ENCODE assay signal across 24 cellular contexts in the genomic region with DNA sequence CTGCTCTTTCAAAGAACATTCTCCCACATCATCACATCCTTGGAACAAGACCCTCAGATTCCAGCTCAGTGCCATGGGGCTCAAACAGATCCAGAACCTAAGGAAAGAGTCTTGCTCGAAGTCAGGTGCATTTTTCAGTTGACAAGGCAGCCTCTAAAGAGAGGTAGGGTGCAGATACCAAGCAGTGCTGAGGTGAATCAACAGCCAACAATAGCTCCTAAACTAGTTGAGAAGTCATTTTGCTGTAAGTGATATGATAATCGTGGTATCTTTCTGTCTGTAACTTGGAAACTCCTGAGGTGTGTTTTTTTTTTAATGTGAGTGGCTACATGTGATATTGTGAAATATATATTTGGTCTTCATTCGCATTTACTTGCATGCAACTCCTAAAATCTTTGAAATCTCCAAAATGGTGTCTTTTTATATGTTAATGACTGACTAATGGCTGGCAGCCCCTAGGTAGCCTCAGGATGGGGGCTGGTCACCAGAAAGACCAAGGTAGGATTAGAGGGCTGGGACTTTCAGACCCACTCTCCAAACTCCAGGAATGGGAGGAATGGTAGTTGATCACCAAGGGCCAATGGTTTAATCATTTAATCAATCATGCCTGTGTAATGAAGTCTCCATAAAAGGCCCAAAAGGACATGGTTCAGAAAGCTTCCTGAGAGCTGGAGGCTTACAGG.
DNase-seq lines count a peak whose midpoint lies in the region; ATAC-seq, FAIRE-seq and TF ChIP-seq lines count a peak whose summit lies in the region.
"Had no signal": no experiment of that assay in that cellular context is flagged by ENCODE, and none has a peak within 500 bp of the region (broad histone marks: within the 10 kb centered on the region; RNA-seq: fewer than 3 reads in every experiment).

No MANE protein-coding gene starts in this region.

- H3K36me3 ChIP-seq in H1 (ENCODE audit: control insufficient read depth in 2 of 4, insufficient read depth in 4 of 4, low read length in 3 of 4) (peaks cover 0 to 61% (median 15%) of the 10 kb centered on the region in 4 experiments; a peak in 6 of 8 replicates), colonic mucosa (no peaks in the 10 kb centered on the region), trophoblast cell (ENCODE audit: control insufficient read depth in 1 of 2, insufficient read depth in 2 of 2, low read length in 2 of 2) (peaks cover 19 to 36% of the 10 kb centered on the region in 2 experiments)

- intact Hi-C loops in colonic mucosa (cut with DNase I) = no loop called here

- H2AK5ac ChIP-seq in H1 (ENCODE audit: low read depth, low read length) = peak overlapping the region; percentile 68; the same call in 1 of the 2 replicates
- H2AK5ac ChIP-seq in trophoblast cell (ENCODE audit: low read length) = no peak overlapping the region

- H2AFZ ChIP-seq in H1 (ENCODE audit: low read length) (no peak overlapping the region), trophoblast cell (ENCODE audit: insufficient read depth, low read length, poor library complexity) (no peak overlapping the region)

- H4K91ac ChIP-seq in H1 (replicated peaks; ENCODE audit: insufficient read length, low read length) = peak overlapping the region; percentile 22
- no peak overlapping the region for H4K91ac ChIP-seq in trophoblast cell (ENCODE audit: low read depth, low read length)

- CTCF ChIA-PET in T-cell (lab: Charles Lee) = no interaction called here
- CTCF ChIA-PET in H1 (lab: Charles Lee; ENCODE audit: partially characterized antibody) = interaction anchor here (0.9 to 1.8 kb wide), 3 partner anchors 10 to 69 kb away, joined by 3 to 7 read pairs (median 4); no protein-coding TSS in a partner anchor

- H3K23ac ChIP-seq in H1 (ENCODE audit: insufficient read length) (no peak overlapping the region), trophoblast cell (ENCODE audit: low read length) (no peak overlapping the region)

- 0 out of 3 replicates have a peak, but pooled peaks of 1 of the 2 experiments have one; percentile 38 for TF ChIP-seq POLR2A in H1 (IDR thresholded peaks at IDR 0.05; ENCODE audit: control extremely low read depth in 1 of 2, low read depth in 2 of 2, low read length in 2 of 2)

- H3K9me3 Mint-ChIP-seq in activated naive CD4-positive, alpha-beta T cell treated with anti-CD3 and anti-CD28 coated beads, Interleukin-2, amount 50 U/mL, for 24 hours = peaks cover 4% of the 10 kb centered on the region
- no peaks in the 10 kb centered on the region for H3K9me3 Mint-ChIP-seq in T-cell
- peaks cover 16% of the 10 kb centered on the region for H3K9me3 Mint-ChIP-seq in progenitor cell of endocrine pancreas (ENCODE audit: low read depth)
- H3K9me3 Mint-ChIP-seq: dendritic cell treated with granulocyte-macrophage colony-stimulating factor and Interleukin-4, amounts not matched to agents 40 ng/mL and 50 ng/mL, for 4 days had no signal

- no peak overlapping the region for H3K4me3 Mint-ChIP-seq in activated naive CD4-positive, alpha-beta T cell treated with anti-CD3 and anti-CD28 coated beads, Interleukin-2, amount 50 U/mL, for 24 hours
- H3K4me3 Mint-ChIP-seq in T-cell (no peak overlapping the region), progenitor cell of endocrine pancreas (ENCODE audit: low read depth) (no peak overlapping the region)
- H3K4me3 Mint-ChIP-seq: dendritic cell treated with granulocyte-macrophage colony-stimulating factor and Interleukin-4, amounts not matched to agents 40 ng/mL and 50 ng/mL, for 4 days; neural crest cell had no signal

- no peak for TF ChIP-seq RAD21 in H1 (IDR thresholded peaks at IDR 0.05 in 1 of 2, conservative IDR thresholded peaks at IDR 0.05 in 1 of 2; ENCODE audit: low read depth in 2 of 2, low read length in 2 of 2)

- H3K27me3 ChIP-seq in H1 (replicated peaks in 1 of 4; ENCODE audit: control insufficient read depth in 3 of 4, extremely low read depth in 1 of 4, insufficient read depth in 3 of 4, low read length in 3 of 4) = no peaks in the 10 kb centered on the region
- no peaks in the 10 kb centered on the region for H3K27me3 ChIP-seq in colonic mucosa
- no peaks in the 10 kb centered on the region for H3K27me3 ChIP-seq in trophoblast cell (ENCODE audit: insufficient read depth, low read length)
- H3K27me3 ChIP-seq: BLaER1 treated with 17β-estradiol and CSF1 and Interleukin-3, amounts not matched to agents 10 nM and 100 nM; transverse colon had no signal

- peak overlapping the region; percentile 13; the same call in 1 of the 2 replicates for H3K27ac ChIP-seq in H1 (ENCODE audit: low read depth, low read length)
- no peak overlapping the region for H3K27ac ChIP-seq in colonic mucosa
- H3K27ac ChIP-seq in trophoblast cell (ENCODE audit: low read depth, low read length) = no peak overlapping the region
- H3K27ac ChIP-seq: transverse colon had no signal

- H3K18ac ChIP-seq in H1 (ENCODE audit: extremely low read depth, low read length) (peak overlapping the region; percentile 76; the same call in 1 of the 2 replicates), trophoblast cell (ENCODE audit: low read length) (no peak overlapping the region)

- no peaks in the 10 kb centered on the region for H3K27me3 Mint-ChIP-seq in activated naive CD4-positive, alpha-beta T cell treated with anti-CD3 and anti-CD28 coated beads, Interleukin-2, amount 50 U/mL, for 24 hours
- H3K27me3 Mint-ChIP-seq in T-cell = no peaks in the 10 kb centered on the region
- H3K27me3 Mint-ChIP-seq in progenitor cell of endocrine pancreas = no peaks in the 10 kb centered on the region
- H3K27me3 Mint-ChIP-seq: dendritic cell treated with granulocyte-macrophage colony-stimulating factor and Interleukin-4, amounts not matched to agents 40 ng/mL and 50 ng/mL, for 4 days had no signal

- H2BK20ac ChIP-seq in H1 (ENCODE audit: low read length) = peak overlapping the region; percentile 28; the same call in 1 of the 2 replicates

- WGBS in H1 (ENCODE audit: extremely low coverage in 1 of 2, insufficient coverage in 1 of 2, insufficient read length in 1 of 2, insufficient replicate concordance in 2 of 2, low coverage in 1 of 2, low lambda C conversion rate in 2 of 2, missing lambda C conversion rate in 1 of 2), 2 experiments = 77% methylated on average over 3 of the region's 3 CpGs; no CpG with 5 or more reads in 1 of the 2 experiments
- WGBS in trophoblast cell (ENCODE audit: extremely low coverage, insufficient coverage, insufficient read length) = no CpG with 5 or more reads among the region's 3 CpGs

- H3K23me2 ChIP-seq in H1 (ENCODE audit: low read depth, low read length) = no peaks in the 10 kb centered on the region

- peak overlapping the region in 1 of 4 experiments; percentile 14; a peak in 1 of 8 replicates for H3K4me3 ChIP-seq in H1 (ENCODE audit: extremely low read depth in 1 of 4, insufficient read depth in 2 of 4, low read depth in 3 of 4, low read length in 4 of 4)
- H3K4me3 ChIP-seq in colonic mucosa = no peak overlapping the region
- H3K4me3 ChIP-seq in trophoblast cell (ENCODE audit: low read depth, low read length) = no peak overlapping the region
- H3K4me3 ChIP-seq: BLaER1 treated with 17β-estradiol and CSF1 and Interleukin-3, amounts not matched to agents 10 nM and 100 nM; transverse colon had no signal

- H3K4me2 ChIP-seq in H1 (ENCODE audit: insufficient read depth in 1 of 2, low read depth in 2 of 2, low read length in 2 of 2) = peak overlapping the region; percentile 37 to 43; a peak in 3 of 4 replicates
- H3K4me2 ChIP-seq in trophoblast cell (ENCODE audit: low read length) = no peak overlapping the region
- H3K4me2 ChIP-seq: BLaER1 treated with 17β-estradiol and CSF1 and Interleukin-3, amounts not matched to agents 10 nM and 100 nM had no signal

- H2BK120ac ChIP-seq in H1 (replicated peaks; ENCODE audit: low read depth, low read length) (peak overlapping the region; percentile 93), trophoblast cell (ENCODE audit: insufficient read depth, low read length, poor library complexity) (no peak overlapping the region)

- H2BK5ac ChIP-seq in H1 (ENCODE audit: low read depth, low read length) = peak overlapping the region; percentile 32; the same call in 1 of the 2 replicates
- H2BK5ac ChIP-seq in trophoblast cell (ENCODE audit: low read depth, low read length, poor library complexity) = no peak overlapping the region

- no peak overlapping the region for H4K12ac ChIP-seq in trophoblast cell (ENCODE audit: low read depth, low read length)

- H3K9ac ChIP-seq in H1 (replicated peaks in 1 of 4; ENCODE audit: extremely low read depth in 1 of 4, low read depth in 3 of 4, low read length in 3 of 4) (no peak overlapping the region), colonic mucosa (ENCODE audit: low read depth in 2 of 2, low read length in 2 of 2) (no peak overlapping the region), trophoblast cell (ENCODE audit: low read length) (no peak overlapping the region)
- H3K9ac ChIP-seq: BLaER1 treated with 17β-estradiol and CSF1 and Interleukin-3, amounts not matched to agents 10 nM and 100 nM had no signal

- H2BK15ac ChIP-seq in H1 (ENCODE audit: low read length) = no peak overlapping the region

- no peaks in the 10 kb centered on the region; the same call in 1 of the 2 replicates for H3K79me1 ChIP-seq in H1 (ENCODE audit: low read depth, low read length)
- peaks cover 3% of the 10 kb centered on the region for H3K79me1 ChIP-seq in trophoblast cell (ENCODE audit: low read length)

- no peak for TF ChIP-seq CTCF in H1 (IDR thresholded peaks at IDR 0.05; ENCODE audit: control extremely low read depth in 1 of 3, insufficient read depth in 1 of 3, low read depth in 1 of 3, low read length in 3 of 3)
- TF ChIP-seq CTCF in progenitor cell of endocrine pancreas (IDR thresholded peaks at IDR 0.05; ENCODE audit: unreplicated experiment) = no peak
- TF ChIP-seq CTCF in colonic mucosa (IDR thresholded peaks at IDR 0.05) = no peak

- H4K20me1 ChIP-seq in H1 (replicated peaks in 1 of 2; ENCODE audit: control insufficient read depth in 1 of 2, insufficient read depth in 2 of 2, low read length in 2 of 2) = no peaks in the 10 kb centered on the region
- H4K20me1 ChIP-seq: BLaER1 treated with 17β-estradiol and CSF1 and Interleukin-3, amounts not matched to agents 10 nM and 100 nM had no signal

- TF ChIP-seq EP300 in H1 (IDR thresholded peaks at IDR 0.05; ENCODE audit: borderline replicate concordance in 1 of 2, low read depth in 2 of 2, low read length in 2 of 2) = no peak

- no peaks in the 10 kb centered on the region for H3K79me2 ChIP-seq in H1 (ENCODE audit: control insufficient read depth in 1 of 2, insufficient read depth in 2 of 2, low read length in 2 of 2)
- no peaks in the 10 kb centered on the region for H3K79me2 ChIP-seq in trophoblast cell (ENCODE audit: control insufficient read depth, insufficient read depth, low read length, poor library complexity)

- peaks cover 5 to 13% (median 9%) of the 10 kb centered on the region in 4 experiments; a peak in 4 of 7 replicates for H3K4me1 ChIP-seq in H1 (replicated peaks in 1 of 4; ENCODE audit: control insufficient read depth in 3 of 4, insufficient read depth in 4 of 4, low read length in 3 of 4)
- H3K4me1 ChIP-seq in colonic mucosa = no peaks in the 10 kb centered on the region
- H3K4me1 ChIP-seq in trophoblast cell (ENCODE audit: control insufficient read depth in 1 of 2, insufficient read depth in 2 of 2, low read length in 2 of 2) = peaks cover 1 to 5% of the 10 kb centered on the region in 2 experiments

- no peak overlapping the region for H3K14ac ChIP-seq in H1 (ENCODE audit: insufficient read length)
- H3K14ac ChIP-seq in trophoblast cell (ENCODE audit: low read length) = no peak overlapping the region

- H4K8ac ChIP-seq in H1 (ENCODE audit: extremely low read depth, insufficient read depth, low read length) (no peak overlapping the region), trophoblast cell (ENCODE audit: low read depth, low read length) (no peak overlapping the region)

- H3K56ac ChIP-seq in H1 (replicated peaks; ENCODE audit: insufficient read length, low read depth, low read length) = no peak overlapping the region

- POLR2A ChIA-PET in T-cell (lab: Charles Lee) (no interaction called here), H1 (lab: Charles Lee; ENCODE audit: partially characterized antibody) (interaction anchor here (0.5 to 2.1 kb wide), 11 partner anchors 9 to 1174 kb away, joined by 3 to 10 read pairs (median 3); a partner anchor contains a TSS)

- peaks cover 39% of the 10 kb centered on the region for H3K36me3 Mint-ChIP-seq in activated naive CD4-positive, alpha-beta T cell treated with anti-CD3 and anti-CD28 coated beads, Interleukin-2, amount 50 U/mL, for 24 hours
- H3K36me3 Mint-ChIP-seq in T-cell (peaks cover 75% of the 10 kb centered on the region), progenitor cell of endocrine pancreas (ENCODE audit: insufficient read depth) (peaks cover 75% of the 10 kb centered on the region)

- peak overlapping the region; percentile 32 for H3K27ac Mint-ChIP-seq in activated naive CD4-positive, alpha-beta T cell treated with anti-CD3 and anti-CD28 coated beads, Interleukin-2, amount 50 U/mL, for 24 hours
- H3K27ac Mint-ChIP-seq in T-cell (peak overlapping the region; percentile 70 to 85), progenitor cell of endocrine pancreas (peak overlapping the region; percentile 77)
- H3K27ac Mint-ChIP-seq: dendritic cell treated with granulocyte-macrophage colony-stimulating factor and Interleukin-4, amounts not matched to agents 40 ng/mL and 50 ng/mL, for 4 days had no signal

- H3K9me3 ChIP-seq in H1 (ENCODE audit: insufficient read depth in 2 of 2, low read depth in 1 of 2, low read length in 1 of 2) = no peaks in the 10 kb centered on the region
- H3K9me3 ChIP-seq in colonic mucosa = no peaks in the 10 kb centered on the region
- peaks cover 1% of the 10 kb centered on the region for H3K9me3 ChIP-seq in trophoblast cell (ENCODE audit: insufficient read depth, low read depth, low read length)
- H3K9me3 ChIP-seq: transverse colon had no signal

- DNase-seq in activated naive CD4-positive, alpha-beta T cell treated with Interleukin-2 at 50 U/mL for 16 hours = no peak
- DNase-seq in T-cell (no peak), H1 (ENCODE audit: low read depth in 1 of 2, low spot score in 2 of 2) (no peak), progenitor cell of endocrine pancreas (ENCODE audit: low spot score, unreplicated experiment) (no peak), colonic mucosa (no peak), trophoblast cell (no peak)
- DNase-seq: activated CD4-positive, alpha-beta T cell treated with anti-CD3 and anti-CD28 coated beads for 1 hour; caudate nucleus; islet precursor cell; left ventricle myocardium superior; MM.1S; NCI-H1417; NCI-H2107; NCI-H524; NK-92 treated with Interleukin-12 subunit alpha and Interleukin-12 subunit beta, amount 100 ng/mL, for 24 hours; transverse colon had no signal

- FAIRE-seq in H1 (lab: Jason Lieb, UNC) = peak; percentile 69
- FAIRE-seq: astrocyte, endometrium, GM19239 had no signal

- no peak for ATAC-seq in T-cell (replicated peaks in 1 of 4)
- no peak for ATAC-seq in GM21723 (IDR thresholded peaks at IDR 0.05; ENCODE audit: unreplicated experiment)
- ATAC-seq: left ventricle myocardium superior had no signal

- peak overlapping the region; percentile 94 for H3K4ac ChIP-seq in H1 (replicated peaks; ENCODE audit: insufficient read length, low read depth, low read length)
- no peak overlapping the region for H3K4ac ChIP-seq in trophoblast cell (ENCODE audit: low read depth, low read length)

- H3K4me1 Mint-ChIP-seq in activated naive CD4-positive, alpha-beta T cell treated with anti-CD3 and anti-CD28 coated beads, Interleukin-2, amount 50 U/mL, for 24 hours = peaks cover 62% of the 10 kb centered on the region
- peaks cover 31 to 44% (median 38%) of the 10 kb centered on the region in 3 donors for H3K4me1 Mint-ChIP-seq in T-cell
- peaks cover 26% of the 10 kb centered on the region for H3K4me1 Mint-ChIP-seq in progenitor cell of endocrine pancreas (ENCODE audit: low read depth)

- peak overlapping the region; percentile 45; the same call in 1 of the 2 replicates for H2BK12ac ChIP-seq in H1 (ENCODE audit: low read depth, low read length)
- no peak overlapping the region for H2BK12ac ChIP-seq in trophoblast cell (ENCODE audit: low read length)

- H4K5ac ChIP-seq in H1 (ENCODE audit: insufficient read length, low read depth, low read length) = peak overlapping the region; percentile 72
